In the genomic region with DNA sequence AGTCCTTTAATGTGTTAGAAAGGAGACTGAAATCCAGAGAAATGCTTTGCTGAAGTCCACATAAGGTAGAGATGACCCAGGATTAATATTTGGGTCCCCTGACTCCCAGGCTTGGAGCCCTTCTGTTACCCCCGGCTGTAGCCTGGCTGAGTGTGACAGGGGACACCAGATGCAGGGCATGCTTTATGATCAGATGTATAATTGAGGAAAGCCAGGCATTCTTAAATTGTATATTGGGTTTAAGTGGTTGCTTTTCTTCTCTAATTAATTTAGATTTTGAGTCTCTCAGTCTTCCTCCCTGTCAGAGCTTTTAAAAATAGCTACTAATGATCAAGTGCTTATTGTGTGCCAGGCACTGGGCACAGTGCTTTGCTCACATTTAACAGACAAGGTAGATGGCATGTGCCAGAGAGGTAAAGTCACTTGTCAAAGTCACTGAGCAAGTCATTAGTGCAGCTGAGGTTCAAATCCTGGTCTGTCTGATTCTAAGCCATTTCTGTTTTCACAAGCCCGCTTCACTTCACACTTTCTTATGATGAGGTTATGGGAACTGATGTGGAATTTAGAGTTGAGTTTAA, we compare ENCODE assay signal across 24 cellular contexts. TPM values are rescaled to one million over a fixed set of nuclear protein-coding genes. Genes with fewer than 3 reads are reported as not detected.
A peak's percentile ranks its signal among the peaks of the same experiment; 100 is the strongest.
DNase-seq lines count a peak whose midpoint lies in the region; ATAC-seq and TF ChIP-seq lines count a peak whose summit lies in the region.
"Had no signal": no experiment of that assay in that cellular context is flagged by ENCODE, and none has a peak within 500 bp of the region (broad histone marks: within the 10 kb centered on the region; RNA-seq: fewer than 3 reads in every experiment).

No MANE protein-coding gene starts in this region.

- H3K27ac Mint-ChIP-seq in Caco-2 (ENCODE audit: unreplicated experiment) = peak overlapping the region; percentile 15
- H3K27ac Mint-ChIP-seq in WTC11 = peak overlapping the region; percentile 7
- peak overlapping the region; percentile 90 for H3K27ac Mint-ChIP-seq in nephron progenitor cell
- H3K27ac Mint-ChIP-seq: CD8-positive, alpha-beta T cell had no signal

- TF ChIP-seq CTCF in BE2C (IDR thresholded peaks at IDR 0.05; ENCODE audit: low read depth, low read length) (no peak), Caco-2 (IDR thresholded peaks at IDR 0.05; ENCODE audit: insufficient read depth in 1 of 2, low read depth in 1 of 2, low read length in 1 of 2, severe bottlenecking in 1 of 2, unreplicated experiment in 1 of 2) (no peak), WTC11 (IDR thresholded peaks at IDR 0.05) (no peak), nephron progenitor cell (IDR thresholded peaks at IDR 0.05) (no peak), dorsolateral prefrontal cortex (IDR thresholded peaks at IDR 0.05 in 54 of 56, conservative IDR thresholded peaks at IDR 0.05 in 2 of 56; ENCODE audit: low read depth in 1 of 56, partially characterized antibody in 56 of 56) (no peak)

- peak; percentile 48 for DNase-seq in BE2C
- DNase-seq in Caco-2 = no peak
- no peak for DNase-seq in WTC11 (ENCODE audit: low spot score)
- no peak for DNase-seq in nephron progenitor cell
- DNase-seq in GOT3 (lab: John Stamatoyannopoulos, UW) = no peak
- no peak for DNase-seq in dorsolateral prefrontal cortex
- no peak for DNase-seq in NOMO-1 treated with dmso at 0.1 percent for 144 hours (lab: John Stamatoyannopoulos, UW; ENCODE audit: unreplicated experiment)
- DNase-seq: CD8-positive, alpha-beta T cell; DMS 273 treated with DMSO at 0.1 percent for 48 hours; DMS79; EL; GDM1; H7; Karpas-422; NCI-H1092 treated with DMSO at 0.1 percent for 48 hours; NCI-H1436; NCI-H187 treated with DMSO at 0.1 percent for 48 hours; NCI-H2107; NCI-H526 treated with DMSO at 0.1 percent for 48 hours; SIG-M5 had no signal

- ATAC-seq in WTC11 (no peak), GM19023 (IDR thresholded peaks at IDR 0.05; ENCODE audit: unreplicated experiment) (no peak)
- ATAC-seq: CD8-positive, alpha-beta T cell; Panc1 had no signal

- H3K4me3 Mint-ChIP-seq in Caco-2 (ENCODE audit: unreplicated experiment) = no peak overlapping the region
- no peak overlapping the region for H3K4me3 Mint-ChIP-seq in WTC11
- H3K4me3 Mint-ChIP-seq in nephron progenitor cell = no peak overlapping the region
- H3K4me3 Mint-ChIP-seq: CD8-positive, alpha-beta T cell had no signal

- H3K4me1 ChIP-seq in BE2C = peaks cover 9% of the 10 kb centered on the region
- peaks cover 45% of the 10 kb centered on the region for H3K4me1 ChIP-seq in Caco-2

- CTCF ChIA-PET in Caco-2 (lab: Charles Lee) (interaction anchor here (1.6 kb wide), 1 partner anchor 149 kb away, joined by 7 read pairs; no protein-coding TSS in a partner anchor), WTC11 (lab: Charles Lee) (interaction anchor here (0.6 kb wide), 1 partner anchor 1333 kb away, joined by 3 read pairs; no protein-coding TSS in a partner anchor)

- H3K4me1 Mint-ChIP-seq in Caco-2 (ENCODE audit: low read depth, unreplicated experiment) = peaks cover 43% of the 10 kb centered on the region
- H3K4me1 Mint-ChIP-seq in WTC11 = peaks cover 82% of the 10 kb centered on the region
- peaks cover 67% of the 10 kb centered on the region for H3K4me1 Mint-ChIP-seq in nephron progenitor cell

- H3K36me3 Mint-ChIP-seq in Caco-2 (ENCODE audit: insufficient read depth, unreplicated experiment) (peaks cover 53% of the 10 kb centered on the region), WTC11 (no peaks in the 10 kb centered on the region), nephron progenitor cell (ENCODE audit: low read depth) (no peaks in the 10 kb centered on the region)
- H3K36me3 Mint-ChIP-seq: CD8-positive, alpha-beta T cell had no signal

- intact Hi-C loops in Caco-2 (cut with micrococcal nuclease; ENCODE audit: unreplicated experiment) (no loop called here), dorsolateral prefrontal cortex (cut with DNase I) (no loop called here)

- H3K27me3 Mint-ChIP-seq in Caco-2 (ENCODE audit: insufficient read depth, unreplicated experiment) = no peaks in the 10 kb centered on the region
- no peaks in the 10 kb centered on the region for H3K27me3 Mint-ChIP-seq in WTC11 (ENCODE audit: low read depth)
- no peaks in the 10 kb centered on the region for H3K27me3 Mint-ChIP-seq in nephron progenitor cell (ENCODE audit: low read depth, poor library complexity)

- peak overlapping the region in 10 of 59 donors; percentile 3 to 50 (median 23) for H3K27ac ChIP-seq in dorsolateral prefrontal cortex
- H3K27ac ChIP-seq: C4-2B, RWPE1 had no signal

- POLR2A ChIA-PET in Caco-2 (lab: Charles Lee) = no interaction called here
- POLR2A ChIA-PET in WTC11 (lab: Charles Lee) = no interaction called here

- no TSS peak for BruUV-seq in Caco-2 (replicated peaks; lab: Mats Ljungman, UMichigan)

- H3K4me3 ChIP-seq in BE2C (ENCODE audit: low read depth, low read length) (no peak overlapping the region), Caco-2 (ENCODE audit: low read depth, low read length) (no peak overlapping the region), dorsolateral prefrontal cortex (no peak overlapping the region)

- no peaks in the 10 kb centered on the region for H3K9me3 ChIP-seq in BE2C
- no peaks in the 10 kb centered on the region for H3K9me3 ChIP-seq in Caco-2

- H3K36me3 ChIP-seq in BE2C (no peaks in the 10 kb centered on the region), Caco-2 (ENCODE audit: control insufficient read depth, insufficient read depth, low read length) (no peaks in the 10 kb centered on the region)

- no peaks in the 10 kb centered on the region for H3K9me3 Mint-ChIP-seq in Caco-2 (ENCODE audit: unreplicated experiment)
- H3K9me3 Mint-ChIP-seq in WTC11 = no peaks in the 10 kb centered on the region
- H3K9me3 Mint-ChIP-seq in nephron progenitor cell = no peaks in the 10 kb centered on the region
- H3K9me3 Mint-ChIP-seq: CD8-positive, alpha-beta T cell had no signal

- H3K27me3 ChIP-seq in BE2C (no peaks in the 10 kb centered on the region), Caco-2 (replicated peaks; ENCODE audit: control insufficient read depth, insufficient read depth, low read length) (no peaks in the 10 kb centered on the region), dorsolateral prefrontal cortex (no peaks in the 10 kb centered on the region)

TF ChIP-seq in WTC11, 78 proteins besides CTCF, POLR2A, EP300 and RAD21 (continues in another document):
- TF ChIP-seq, protein P1, sequence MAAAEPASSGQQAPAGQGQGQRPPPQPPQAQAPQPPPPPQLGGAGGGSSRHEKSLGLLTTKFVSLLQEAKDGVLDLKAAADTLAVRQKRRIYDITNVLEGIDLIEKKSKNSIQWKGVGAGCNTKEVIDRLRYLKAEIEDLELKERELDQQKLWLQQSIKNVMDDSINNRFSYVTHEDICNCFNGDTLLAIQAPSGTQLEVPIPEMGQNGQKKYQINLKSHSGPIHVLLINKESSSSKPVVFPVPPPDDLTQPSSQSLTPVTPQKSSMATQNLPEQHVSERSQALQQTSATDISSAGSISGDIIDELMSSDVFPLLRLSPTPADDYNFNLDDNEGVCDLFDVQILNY (CRISPR knock-in tag; IDR thresholded peaks at IDR 0.05) = no peak
- TF ChIP-seq ZNF232 (CRISPR knock-in tag; IDR thresholded peaks at IDR 0.05) = no peak
- no peak for TF ChIP-seq MYBL2 (CRISPR knock-in tag; IDR thresholded peaks at IDR 0.05)
- TF ChIP-seq, protein P2, sequence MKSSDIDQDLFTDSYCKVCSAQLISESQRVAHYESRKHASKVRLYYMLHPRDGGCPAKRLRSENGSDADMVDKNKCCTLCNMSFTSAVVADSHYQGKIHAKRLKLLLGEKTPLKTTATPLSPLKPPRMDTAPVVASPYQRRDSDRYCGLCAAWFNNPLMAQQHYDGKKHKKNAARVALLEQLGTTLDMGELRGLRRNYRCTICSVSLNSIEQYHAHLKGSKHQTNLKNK (CRISPR knock-in tag; IDR thresholded peaks at IDR 0.05) = no peak
- no peak for TF ChIP-seq FOXK1 (CRISPR knock-in tag; IDR thresholded peaks at IDR 0.05)
- TF ChIP-seq, protein P3, sequence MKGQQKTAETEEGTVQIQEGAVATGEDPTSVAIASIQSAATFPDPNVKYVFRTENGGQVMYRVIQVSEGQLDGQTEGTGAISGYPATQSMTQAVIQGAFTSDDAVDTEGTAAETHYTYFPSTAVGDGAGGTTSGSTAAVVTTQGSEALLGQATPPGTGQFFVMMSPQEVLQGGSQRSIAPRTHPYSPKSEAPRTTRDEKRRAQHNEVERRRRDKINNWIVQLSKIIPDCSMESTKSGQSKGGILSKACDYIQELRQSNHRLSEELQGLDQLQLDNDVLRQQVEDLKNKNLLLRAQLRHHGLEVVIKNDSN (CRISPR knock-in tag; IDR thresholded peaks at IDR 0.05) = no peak
- TF ChIP-seq JUN (CRISPR knock-in tag; IDR thresholded peaks at IDR 0.05) = no peak
- no peak for TF ChIP-seq ZNF219 (CRISPR knock-in tag; IDR thresholded peaks at IDR 0.05; ENCODE audit: borderline replicate concordance)
- TF ChIP-seq, protein P4, sequence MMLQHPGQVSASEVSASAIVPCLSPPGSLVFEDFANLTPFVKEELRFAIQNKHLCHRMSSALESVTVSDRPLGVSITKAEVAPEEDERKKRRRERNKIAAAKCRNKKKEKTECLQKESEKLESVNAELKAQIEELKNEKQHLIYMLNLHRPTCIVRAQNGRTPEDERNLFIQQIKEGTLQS (CRISPR knock-in tag; conservative IDR thresholded peaks at IDR 0.05) = no peak
- TF ChIP-seq IRF2 (CRISPR knock-in tag; IDR thresholded peaks at IDR 0.05; ENCODE audit: borderline replicate concordance, low read depth) = no peak
- no peak for TF ChIP-seq ELF4 (CRISPR knock-in tag; IDR thresholded peaks at IDR 0.05; ENCODE audit: low read depth)
- no peak for TF ChIP-seq ZNF396 (CRISPR knock-in tag; IDR thresholded peaks at IDR 0.05; ENCODE audit: borderline replicate concordance)
- TF ChIP-seq, protein P5, sequence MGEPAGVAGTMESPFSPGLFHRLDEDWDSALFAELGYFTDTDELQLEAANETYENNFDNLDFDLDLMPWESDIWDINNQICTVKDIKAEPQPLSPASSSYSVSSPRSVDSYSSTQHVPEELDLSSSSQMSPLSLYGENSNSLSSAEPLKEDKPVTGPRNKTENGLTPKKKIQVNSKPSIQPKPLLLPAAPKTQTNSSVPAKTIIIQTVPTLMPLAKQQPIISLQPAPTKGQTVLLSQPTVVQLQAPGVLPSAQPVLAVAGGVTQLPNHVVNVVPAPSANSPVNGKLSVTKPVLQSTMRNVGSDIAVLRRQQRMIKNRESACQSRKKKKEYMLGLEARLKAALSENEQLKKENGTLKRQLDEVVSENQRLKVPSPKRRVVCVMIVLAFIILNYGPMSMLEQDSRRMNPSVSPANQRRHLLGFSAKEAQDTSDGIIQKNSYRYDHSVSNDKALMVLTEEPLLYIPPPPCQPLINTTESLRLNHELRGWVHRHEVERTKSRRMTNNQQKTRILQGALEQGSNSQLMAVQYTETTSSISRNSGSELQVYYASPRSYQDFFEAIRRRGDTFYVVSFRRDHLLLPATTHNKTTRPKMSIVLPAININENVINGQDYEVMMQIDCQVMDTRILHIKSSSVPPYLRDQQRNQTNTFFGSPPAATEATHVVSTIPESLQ (CRISPR knock-in tag; IDR thresholded peaks at IDR 0.05) = no peak
- TF ChIP-seq TCF7 (CRISPR knock-in tag; IDR thresholded peaks at IDR 0.05; ENCODE audit: low read depth) = no peak
- TF ChIP-seq ZNF416 (CRISPR knock-in tag; IDR thresholded peaks at IDR 0.05) = no peak

RNA-seq across cellular contexts. Expression of a gene that starts 7.9 kb away (rescaled TPM):
- polyA plus RNA-seq in BE2C (2012; ENCODE audit: insufficient read depth, insufficient read length, low read depth) = 5.3 TPM
- total RNA-seq in Caco-2 (2022) = 37.9 and 41.1 TPM in 2 replicates
- 20.6 to 25.4 TPM (median 21.6 TPM) in 3 replicates for total RNA-seq in WTC11 (2021)
- total RNA-seq in dorsolateral prefrontal cortex = 10 to 100 TPM; 13.3 to 65.5 (median 24.6) TPM

Comparison
In these comparisons a context has a peak if more than half of its experiments do, and no peak if none do; other contexts are left out.
1. H3K27ac Mint-ChIP-seq: peak in every context shown above with its lines; median percentile 90 in nephron progenitor cell; 15 in Caco-2; 7 in WTC11.